ENCODE assay signal across 11 cellular contexts in genomic region chr19:12703056-12703455, GRCh38. TPM values are rescaled to one million over a fixed set of nuclear protein-coding genes. Genes with fewer than 3 reads are reported as not detected.
DNase-seq lines count a peak whose midpoint lies in the region; ATAC-seq and TF ChIP-seq lines count a peak whose summit lies in the region.
"Had no signal": no experiment of that assay in that cellular context is flagged by ENCODE, and none has a peak within 500 bp of the region (broad histone marks: within the 10 kb centered on the region; RNA-seq: fewer than 3 reads in every experiment).

No MANE protein-coding gene starts in this region.

- DNase-seq in 8988T (peak; percentile 38), ELR (ENCODE audit: low read depth) (peak; percentile 71), NCI-H446 (lab: John Stamatoyannopoulos, UW) (peak; percentile 47 to 52), dermis blood vessel endothelial cell (peak; percentile 66), CD14-positive monocyte (ENCODE audit: low spot score) (no peak), upper lobe of right lung (no peak)
- DNase-seq in activated effector memory CD4-positive, alpha-beta T cell treated with anti-CD3 and anti-CD28 coated beads, Interleukin-2, amount 50 U/mL, for 16 hours = no peak
- DNase-seq: adrenal gland, NCI-H2081 treated with DMSO at 0.1 percent for 48 hours had no signal

- H3K4me3 ChIP-seq in upper lobe of right lung = no peak overlapping the region
- H3K4me3 ChIP-seq: adrenal gland had no signal

- H3K4me1 ChIP-seq in upper lobe of right lung = no peaks in the 10 kb centered on the region
- H3K4me1 ChIP-seq: adrenal gland had no signal

- no peaks in the 10 kb centered on the region for H3K9me3 ChIP-seq in upper lobe of right lung
- H3K9me3 ChIP-seq: adrenal gland had no signal

- H3K9me3 Mint-ChIP-seq in CD14-positive monocyte = no peaks in the 10 kb centered on the region

- peaks cover 83% of the 10 kb centered on the region for H3K36me3 ChIP-seq in upper lobe of right lung

- peaks cover 65 to 88% of the 10 kb centered on the region in 2 donors for H3K36me3 Mint-ChIP-seq in CD14-positive monocyte

- H3K27ac ChIP-seq in upper lobe of right lung = no peak overlapping the region
- H3K27ac ChIP-seq: adrenal gland had no signal

- no peak overlapping the region for H3K27ac Mint-ChIP-seq in CD14-positive monocyte

- no peaks in the 10 kb centered on the region for H3K27me3 ChIP-seq in upper lobe of right lung
- H3K27me3 ChIP-seq: adrenal gland had no signal

- no peak for TF ChIP-seq CTCF in CD14-positive monocyte (IDR thresholded peaks at IDR 0.05)
- no peak for TF ChIP-seq CTCF in upper lobe of right lung (IDR thresholded peaks at IDR 0.05)

- ATAC-seq in HG03039 (IDR thresholded peaks at IDR 0.05; ENCODE audit: unreplicated experiment) (no peak), upper lobe of right lung (no peak)

- H3K4me3 Mint-ChIP-seq in CD14-positive monocyte = no peak overlapping the region

- intact Hi-C loops in CD14-positive monocyte (cut with micrococcal nuclease) = no loop called here
- intact Hi-C loops in upper lobe of right lung (cut with DNase I) = no loop called here

- peaks cover 8% of the 10 kb centered on the region for H3K4me1 Mint-ChIP-seq in CD14-positive monocyte

- H3K27me3 Mint-ChIP-seq in CD14-positive monocyte (ENCODE audit: low read depth in 3 of 3) = peaks cover 0 to 2% (median 1%) of the 10 kb centered on the region in 3 donors

RNA-seq across cellular contexts. Expression of gene FBXW9, which starts 6.6 kb away (rescaled TPM):
- total RNA-seq in dermis blood vessel endothelial cell (5.8 and 8.0 TPM in 2 replicates), upper lobe of right lung (4.3 TPM)
- 1 to 10 TPM; 5.1 to 7.2 TPM for polyA plus RNA-seq in CD14-positive monocyte

RNA-seq across cellular contexts. Expression of gene GNG14, which starts 15.3 kb away (rescaled TPM):
- total RNA-seq in dermis blood vessel endothelial cell (not detected in 2 replicates), upper lobe of right lung (not detected)
- polyA plus RNA-seq in CD14-positive monocyte = not detected
- total RNA-seq: adrenal gland had no signal
- polyA plus RNA-seq: adrenal gland, neural cell had no signal

RNA-seq across cellular contexts. Expression of gene TNPO2, which starts 20.7 kb away (rescaled TPM):
- total RNA-seq in dermis blood vessel endothelial cell (25.7 and 31.4 TPM in 2 replicates), upper lobe of right lung (49.0 TPM)
- polyA plus RNA-seq in CD14-positive monocyte = under 1 TPM; 0.28 to 0.52 TPM

RNA-seq across cellular contexts. Expression of gene DHPS, which starts 21.4 kb away (rescaled TPM):
- total RNA-seq in dermis blood vessel endothelial cell (52.9 and 53.0 TPM in 2 replicates), upper lobe of right lung (70.5 TPM)
- 10 to 100 TPM; 51.0 to 53.4 TPM for polyA plus RNA-seq in CD14-positive monocyte

RNA-seq across cellular contexts. Expression of gene TRIR, which starts 31.4 kb away (rescaled TPM):
- total RNA-seq in dermis blood vessel endothelial cell = 106 and 139 TPM in 2 replicates
- 100 to 1,000 TPM; 152 to 175 TPM for polyA plus RNA-seq in CD14-positive monocyte
- total RNA-seq in upper lobe of right lung = 144 TPM

Comparison
In these comparisons a context has a peak if more than half of its experiments do, and no peak if none do; other contexts are left out.
1. DNase-seq: peak in 8988T (single experiment), ELR (single experiment), NCI-H446 (2 of 2) and dermis blood vessel endothelial cell (single experiment); none in CD14-positive monocyte (single experiment), activated effector memory CD4-positive, alpha-beta T cell treated with anti-CD3 and anti-CD28 coated beads, Interleukin-2, amount 50 U/mL, for 16 hours (single experiment) and upper lobe of right lung (single experiment).